In the genomic region with DNA sequence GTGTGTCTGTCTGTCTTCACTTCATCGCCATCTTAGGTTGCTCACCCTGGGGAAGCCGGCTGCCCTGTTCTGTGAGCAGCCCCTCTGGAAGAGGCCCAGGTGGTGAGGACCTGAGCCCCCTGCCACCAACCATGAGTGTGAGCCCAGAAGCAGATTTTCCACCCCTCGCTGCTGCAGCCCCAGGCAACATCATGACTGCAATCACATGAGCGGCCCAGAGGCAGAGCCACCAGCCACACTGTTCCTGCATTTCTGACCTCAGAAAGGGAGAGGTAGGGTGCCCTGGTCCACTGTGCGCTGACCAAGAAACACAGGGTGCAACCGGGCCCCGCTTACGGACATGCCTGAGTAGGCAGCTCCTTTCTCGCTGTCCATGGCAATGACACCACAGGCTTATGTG, we compare ENCODE assay signal across 23 cellular contexts.
"Had no signal": no experiment of that assay in that cellular context is flagged by ENCODE, and none has a peak within 500 bp of the region (broad histone marks: within the 10 kb centered on the region; RNA-seq: fewer than 3 reads in every experiment).

No MANE protein-coding gene starts in this region.

- H3K27ac ChIP-seq: heart right ventricle, hepatocyte, left lung, neutrophil, parathyroid adenoma, spleen, suprapubic skin, thoracic aorta, tibial artery, uterus had no signal

- H3K4me1 ChIP-seq: heart right ventricle, left lung, parathyroid adenoma, spleen, suprapubic skin, tibial artery, uterus had no signal

- FAIRE-seq: small intestine had no signal

- H3K9ac ChIP-seq: parathyroid adenoma had no signal

- ATAC-seq: heart right ventricle; left cardiac atrium; left lung; naive thymus-derived CD8-positive, alpha-beta T cell; right cardiac atrium; sciatic nerve; stimulated activated effector memory CD8-positive, alpha-beta T cell treated with anti-CD3 and anti-CD28 coated beads, Interleukin-12 subunit alpha, Interleukin-12 subunit beta, amount 100 ng/mL, for 72 hours had no signal

- H3K36me3 ChIP-seq: heart right ventricle, left lung, neutrophil, spleen, suprapubic skin, thoracic aorta, tibial artery, uterus had no signal

- H3K4me3 ChIP-seq: heart right ventricle, hepatocyte, left lung, lung, spleen, suprapubic skin, thoracic aorta, tibial artery, uterus had no signal

- DNase-seq: heart right ventricle; islet precursor cell; kidney glomerular epithelial cell; left cardiac atrium; occipital lobe; right cardiac atrium; small intestine; spleen; stimulated activated CD4-positive, alpha-beta T cell treated with anti-CD3 and anti-CD28 coated beads, Interleukin-4, amount 100 ng/mL, for 24 hours; stimulated activated naive CD4-positive, alpha-beta T cell; trophoblast cell; uterus had no signal

- H3K9me3 ChIP-seq: left lung, neutrophil, spleen, suprapubic skin, thoracic aorta, tibial artery, uterus had no signal

- H3K27me3 ChIP-seq: hepatocyte, left lung, neutrophil, spleen, uterus had no signal
